ENCODE assay signal across 18 cellular contexts in the genomic region with DNA sequence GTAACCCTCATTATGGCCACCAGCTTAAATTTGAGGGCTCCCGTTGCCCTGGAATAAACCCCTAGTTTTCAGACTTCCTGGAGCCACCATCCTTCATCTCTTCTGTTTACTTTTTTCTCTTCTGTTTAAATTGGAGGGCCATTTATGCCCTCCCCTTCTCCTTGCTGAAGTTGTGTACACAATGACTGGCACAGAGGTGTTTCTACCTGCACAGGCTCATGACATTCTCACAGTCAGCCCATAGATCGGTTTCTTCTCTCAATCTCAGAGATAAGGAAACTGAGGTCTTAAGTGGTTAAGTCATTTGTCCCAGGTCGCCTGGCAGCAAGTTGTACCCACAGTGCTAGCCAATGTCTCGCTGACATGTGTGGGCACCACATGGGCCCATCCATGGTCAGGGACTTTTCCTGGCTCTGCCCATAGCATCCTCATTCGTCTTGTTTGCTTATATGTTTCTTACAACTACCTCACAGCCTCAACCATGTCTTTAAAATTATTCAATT.
DNase-seq lines count a peak whose midpoint lies in the region; ATAC-seq, FAIRE-seq and TF ChIP-seq lines count a peak whose summit lies in the region.
"Had no signal": no experiment of that assay in that cellular context is flagged by ENCODE, and none has a peak within 500 bp of the region (broad histone marks: within the 10 kb centered on the region; RNA-seq: fewer than 3 reads in every experiment).

No MANE protein-coding gene starts in this region.

- H4K5ac ChIP-seq in mesendoderm (ENCODE audit: low read length), result no peak overlapping the region

- no peak overlapping the region for H3K18ac ChIP-seq in mesendoderm (ENCODE audit: low read length)

- no peak overlapping the region for H3K4ac ChIP-seq in mesendoderm (ENCODE audit: low read depth, low read length)

- H3K9me3 ChIP-seq in left lung (no peaks in the 10 kb centered on the region), stomach (no peaks in the 10 kb centered on the region)
- H3K9me3 ChIP-seq: tibial nerve had no signal

- H2BK120ac ChIP-seq in mesendoderm (ENCODE audit: low read depth, low read length), result no peak overlapping the region

- no peak overlapping the region for H2AK5ac ChIP-seq in mesendoderm (ENCODE audit: low read length)

- H4K8ac ChIP-seq in mesendoderm (ENCODE audit: low read depth, low read length), result no peak overlapping the region

- no peak overlapping the region for H2BK15ac ChIP-seq in mesendoderm (replicated peaks; ENCODE audit: low read depth)

- no peak for TF ChIP-seq CTCF in left lung (IDR thresholded peaks at IDR 0.05)
- no peak for TF ChIP-seq CTCF in stomach (IDR thresholded peaks at IDR 0.05)

- no peak for TF ChIP-seq EP300 in stomach (IDR thresholded peaks at IDR 0.05)

- no peaks in the 10 kb centered on the region for H3K79me1 ChIP-seq in mesendoderm (ENCODE audit: low read length)

- no peaks in the 10 kb centered on the region for H3K36me3 ChIP-seq in left lung
- no peaks in the 10 kb centered on the region for H3K36me3 ChIP-seq in stomach
- H3K36me3 ChIP-seq in mesendoderm (ENCODE audit: control insufficient read depth, insufficient read depth, low read length), result no peaks in the 10 kb centered on the region
- H3K36me3 ChIP-seq: cardiac muscle cell, tibial nerve had no signal

- peak; percentile 77 for ATAC-seq in left lung
- ATAC-seq in HG03460 (IDR thresholded peaks at IDR 0.05; ENCODE audit: unreplicated experiment), result no peak
- ATAC-seq: effector memory CD8-positive, alpha-beta T cell had no signal

- H3K27ac ChIP-seq in left lung, result peak overlapping the region; percentile 63 to 70
- peak overlapping the region; percentile 32 to 70 (median 51) for H3K27ac ChIP-seq in stomach
- H3K27ac ChIP-seq in mesendoderm (ENCODE audit: low read depth, low read length), result no peak overlapping the region
- H3K27ac ChIP-seq: cardiac muscle cell, RWPE1 had no signal

- WGBS in stomach, 5 donors, result 18 to 58% (median 42%) methylated on average over 5 of the region's 5 CpGs
- no CpG with 5 or more reads among the region's 5 CpGs for WGBS in mesendoderm (ENCODE audit: extremely low coverage, insufficient coverage, low lambda C conversion rate)

- H3K27me3 ChIP-seq in left lung (no peaks in the 10 kb centered on the region), stomach (no peaks in the 10 kb centered on the region), mesendoderm (ENCODE audit: insufficient read depth, low read length, poor library complexity) (no peaks in the 10 kb centered on the region)
- H3K27me3 ChIP-seq: cardiac muscle cell, tibial nerve had no signal

- peaks cover 0 to 18% of the 10 kb centered on the region in 2 donors for H3K4me1 ChIP-seq in left lung
- H3K4me1 ChIP-seq in stomach, result peaks cover 20 to 40% (median 24%) of the 10 kb centered on the region in 4 donors
- peaks cover 3% of the 10 kb centered on the region for H3K4me1 ChIP-seq in mesendoderm (ENCODE audit: control insufficient read depth, low read depth, low read length)

- TF ChIP-seq POLR2A in stomach (IDR thresholded peaks at IDR 0.05), result no peak
- no peak for TF ChIP-seq POLR2A in H54 (IDR thresholded peaks at IDR 0.05; ENCODE audit: low read depth, low read length)

- no peak overlapping the region for H3K9ac ChIP-seq in mesendoderm (ENCODE audit: low read length)

- H3K79me2 ChIP-seq in mesendoderm (ENCODE audit: control insufficient read depth, insufficient read depth, low read length), result no peaks in the 10 kb centered on the region

- intact Hi-C loops in left lung (cut with DNase I) (no loop called here), stomach (cut with DNase I; ENCODE audit: low total_unique reads) (no loop called here)

- no peak overlapping the region for H3K4me3 ChIP-seq in left lung
- H3K4me3 ChIP-seq in stomach, result no peak overlapping the region
- no peak overlapping the region for H3K4me3 ChIP-seq in mesendoderm (ENCODE audit: low read length)
- H3K4me3 ChIP-seq: cardiac muscle cell, tibial nerve had no signal

- no peak overlapping the region for H3K23ac ChIP-seq in mesendoderm (ENCODE audit: low read length)

- DNase-seq in NCI-H345 (lab: John Stamatoyannopoulos, UW), result peak; percentile 23
- DNase-seq in NCI-H345 treated with DMSO at 0.1 percent for 48 hours (lab: John Stamatoyannopoulos, UW; ENCODE audit: unreplicated experiment), result no peak
- DNase-seq in NCI-H510A treated with DMSO at 0.1 percent for 48 hours (lab: John Stamatoyannopoulos, UW), result peak; percentile 88
- DNase-seq in left lung, result peak; percentile 63 to 72
- DNase-seq in stomach, result peak; percentile 42
- DNase-seq in H54 (ENCODE audit: insufficient read length, low spot score), result no peak
- DNase-seq in mesendoderm, result no peak
- DNase-seq: ACHN; effector memory CD8-positive, alpha-beta T cell; foreskin fibroblast; NCI-H526 had no signal

- no peak overlapping the region for H2BK5ac ChIP-seq in mesendoderm (ENCODE audit: low read length)

- H3K4me2 ChIP-seq in mesendoderm (ENCODE audit: low read length), result no peak overlapping the region

- H3K56ac ChIP-seq in mesendoderm (ENCODE audit: low read length), result no peak overlapping the region

- no peak for FAIRE-seq in H54 (lab: Jason Lieb, UNC)
- FAIRE-seq: GM18507, GM19239, HTR-8/SVneo had no signal

Comparison
In these comparisons a context has a peak if more than half of its experiments do, and no peak if none do; other contexts are left out.
1. DNase-seq: peak in NCI-H345 (single experiment), NCI-H510A treated with DMSO at 0.1 percent for 48 hours (single experiment), left lung (2 of 2) and stomach (single experiment); none in NCI-H345 treated with DMSO at 0.1 percent for 48 hours (single experiment), H54 (single experiment) and mesendoderm (single experiment).